Comparison of ENCODE assay signal across 21 cellular contexts in the genomic region with DNA sequence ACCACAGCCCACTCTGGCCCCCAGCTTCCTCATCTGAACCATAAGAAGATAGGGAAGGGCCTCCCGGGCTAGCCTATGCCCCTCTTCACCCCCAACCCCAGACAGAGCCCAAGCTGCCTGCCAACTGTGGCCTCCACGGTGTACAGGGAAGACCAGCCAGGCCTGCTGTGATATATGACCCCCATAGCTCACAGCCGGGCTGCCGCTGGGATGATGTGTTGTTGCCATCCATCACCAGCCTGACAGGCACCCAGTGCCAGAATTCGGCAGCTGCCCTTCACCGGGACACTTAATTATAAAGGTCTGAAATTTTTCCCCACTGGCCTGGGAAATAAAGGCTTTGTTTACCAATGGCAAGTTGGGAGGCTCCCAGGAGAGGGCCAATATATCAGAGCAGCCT.
DNase-seq lines count a peak whose midpoint lies in the region; FAIRE-seq and TF ChIP-seq lines count a peak whose summit lies in the region.
"Had no signal": no experiment of that assay in that cellular context is flagged by ENCODE, and none has a peak within 500 bp of the region (broad histone marks: within the 10 kb centered on the region; RNA-seq: fewer than 3 reads in every experiment).

No MANE protein-coding gene starts in this region.

- no peak overlapping the region for H3K27ac Mint-ChIP-seq in nephron progenitor cell
- H3K27ac Mint-ChIP-seq: CD4-positive, CD25-positive, alpha-beta regulatory T cell; IgD-negative memory B cell had no signal

- H3K36me3 Mint-ChIP-seq in nephron progenitor cell (ENCODE audit: low read depth): no peaks in the 10 kb centered on the region
- H3K36me3 Mint-ChIP-seq: CD4-positive, CD25-positive, alpha-beta regulatory T cell had no signal

- peaks cover 7% of the 10 kb centered on the region for H3K9me3 Mint-ChIP-seq in nephron progenitor cell

- peaks cover 38% of the 10 kb centered on the region for H3K27me3 Mint-ChIP-seq in nephron progenitor cell (ENCODE audit: low read depth, poor library complexity)

- no peak for TF ChIP-seq CTCF in nephron progenitor cell (IDR thresholded peaks at IDR 0.05)
- no peak for TF ChIP-seq CTCF in D721Med (IDR thresholded peaks at IDR 0.05; ENCODE audit: insufficient read depth, missing control alignments)

- H3K4me3 Mint-ChIP-seq in nephron progenitor cell: no peak overlapping the region
- H3K4me3 Mint-ChIP-seq: CD4-positive, CD25-positive, alpha-beta regulatory T cell; IgD-negative memory B cell had no signal

- peaks cover 46% of the 10 kb centered on the region for H3K4me1 Mint-ChIP-seq in nephron progenitor cell
- H3K4me1 Mint-ChIP-seq: CD4-positive, CD25-positive, alpha-beta regulatory T cell; IgD-negative memory B cell had no signal

- DNase-seq in LHCN-M2 (ENCODE audit: low read depth): peak; percentile 28
- peak; percentile 75 for DNase-seq in NCI-H446 treated with DMSO at 0.1 percent for 48 hours (lab: John Stamatoyannopoulos, UW)
- DNase-seq in nephron progenitor cell: peak; percentile 38
- DNase-seq in urothelium cell line (ENCODE audit: low spot score): no peak
- no peak for DNase-seq in activated CD4-positive, alpha-beta T cell treated with anti-CD3 and anti-CD28 coated beads, Interleukin-2, amount 50 U/mL, for 48 hours
- no peak for DNase-seq in NCI-H524 treated with DMSO at 0.1 percent for 48 hours (lab: John Stamatoyannopoulos, UW)
- DNase-seq in D721Med (ENCODE audit: insufficient read length, low spot score): no peak
- DNase-seq: CD4-positive, CD25-positive, alpha-beta regulatory T cell; COR-L47; DMS153; NCI-H1417; NCI-H1694 treated with DMSO at 0.1 percent for 48 hours; NCI-H2081 treated with DMSO at 0.1 percent for 48 hours; NCI-H2227 treated with DMSO at 0.1 percent for 48 hours; NCI-H526; OCI-M1 had no signal

- FAIRE-seq in urothelium cell line (lab: Jason Lieb, UNC) (peak; percentile 59), D721Med (lab: Jason Lieb, UNC) (no peak)
- FAIRE-seq: G401.6, GM12892, H1, RCC 7860 had no signal

Comparison
In these comparisons a context has a peak if more than half of its experiments do, and no peak if none do; other contexts are left out.
1. DNase-seq: peak in LHCN-M2 (single experiment), NCI-H446 treated with DMSO at 0.1 percent for 48 hours (single experiment) and nephron progenitor cell (single experiment); none in urothelium cell line (single experiment), activated CD4-positive, alpha-beta T cell treated with anti-CD3 and anti-CD28 coated beads, Interleukin-2, amount 50 U/mL, for 48 hours (0 of 2), NCI-H524 treated with DMSO at 0.1 percent for 48 hours (single experiment) and D721Med (single experiment).